In genomic region chr6:36519352-36519751, GRCh38 we compare ENCODE assay signal across 1 cellular context.
TF ChIP-seq lines count a peak whose summit lies in the region.

No MANE protein-coding gene starts in this region.

TF ChIP-seq in WTC11, 78 proteins besides CTCF, POLR2A, EP300 and RAD21 (continued from another document):
- TF ChIP-seq, protein P1, sequence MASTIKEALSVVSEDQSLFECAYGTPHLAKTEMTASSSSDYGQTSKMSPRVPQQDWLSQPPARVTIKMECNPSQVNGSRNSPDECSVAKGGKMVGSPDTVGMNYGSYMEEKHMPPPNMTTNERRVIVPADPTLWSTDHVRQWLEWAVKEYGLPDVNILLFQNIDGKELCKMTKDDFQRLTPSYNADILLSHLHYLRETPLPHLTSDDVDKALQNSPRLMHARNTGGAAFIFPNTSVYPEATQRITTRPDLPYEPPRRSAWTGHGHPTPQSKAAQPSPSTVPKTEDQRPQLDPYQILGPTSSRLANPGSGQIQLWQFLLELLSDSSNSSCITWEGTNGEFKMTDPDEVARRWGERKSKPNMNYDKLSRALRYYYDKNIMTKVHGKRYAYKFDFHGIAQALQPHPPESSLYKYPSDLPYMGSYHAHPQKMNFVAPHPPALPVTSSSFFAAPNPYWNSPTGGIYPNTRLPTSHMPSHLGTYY (CRISPR knock-in tag; IDR thresholded peaks at IDR 0.05) = no peak
- TF ChIP-seq ATF3 (CRISPR knock-in tag; conservative IDR thresholded peaks at IDR 0.05) = no peak
- TF ChIP-seq, protein P2, sequence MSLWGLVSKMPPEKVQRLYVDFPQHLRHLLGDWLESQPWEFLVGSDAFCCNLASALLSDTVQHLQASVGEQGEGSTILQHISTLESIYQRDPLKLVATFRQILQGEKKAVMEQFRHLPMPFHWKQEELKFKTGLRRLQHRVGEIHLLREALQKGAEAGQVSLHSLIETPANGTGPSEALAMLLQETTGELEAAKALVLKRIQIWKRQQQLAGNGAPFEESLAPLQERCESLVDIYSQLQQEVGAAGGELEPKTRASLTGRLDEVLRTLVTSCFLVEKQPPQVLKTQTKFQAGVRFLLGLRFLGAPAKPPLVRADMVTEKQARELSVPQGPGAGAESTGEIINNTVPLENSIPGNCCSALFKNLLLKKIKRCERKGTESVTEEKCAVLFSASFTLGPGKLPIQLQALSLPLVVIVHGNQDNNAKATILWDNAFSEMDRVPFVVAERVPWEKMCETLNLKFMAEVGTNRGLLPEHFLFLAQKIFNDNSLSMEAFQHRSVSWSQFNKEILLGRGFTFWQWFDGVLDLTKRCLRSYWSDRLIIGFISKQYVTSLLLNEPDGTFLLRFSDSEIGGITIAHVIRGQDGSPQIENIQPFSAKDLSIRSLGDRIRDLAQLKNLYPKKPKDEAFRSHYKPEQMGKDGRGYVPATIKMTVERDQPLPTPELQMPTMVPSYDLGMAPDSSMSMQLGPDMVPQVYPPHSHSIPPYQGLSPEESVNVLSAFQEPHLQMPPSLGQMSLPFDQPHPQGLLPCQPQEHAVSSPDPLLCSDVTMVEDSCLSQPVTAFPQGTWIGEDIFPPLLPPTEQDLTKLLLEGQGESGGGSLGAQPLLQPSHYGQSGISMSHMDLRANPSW (CRISPR knock-in tag; conservative IDR thresholded peaks at IDR 0.05; ENCODE audit: low read depth) = no peak
- TF ChIP-seq ZNF512 (CRISPR knock-in tag; IDR thresholded peaks at IDR 0.05; ENCODE audit: borderline replicate concordance) = no peak
- no peak for TF ChIP-seq FOXP1 (CRISPR knock-in tag; IDR thresholded peaks at IDR 0.05; ENCODE audit: borderline replicate concordance)
- TF ChIP-seq, protein P3, sequence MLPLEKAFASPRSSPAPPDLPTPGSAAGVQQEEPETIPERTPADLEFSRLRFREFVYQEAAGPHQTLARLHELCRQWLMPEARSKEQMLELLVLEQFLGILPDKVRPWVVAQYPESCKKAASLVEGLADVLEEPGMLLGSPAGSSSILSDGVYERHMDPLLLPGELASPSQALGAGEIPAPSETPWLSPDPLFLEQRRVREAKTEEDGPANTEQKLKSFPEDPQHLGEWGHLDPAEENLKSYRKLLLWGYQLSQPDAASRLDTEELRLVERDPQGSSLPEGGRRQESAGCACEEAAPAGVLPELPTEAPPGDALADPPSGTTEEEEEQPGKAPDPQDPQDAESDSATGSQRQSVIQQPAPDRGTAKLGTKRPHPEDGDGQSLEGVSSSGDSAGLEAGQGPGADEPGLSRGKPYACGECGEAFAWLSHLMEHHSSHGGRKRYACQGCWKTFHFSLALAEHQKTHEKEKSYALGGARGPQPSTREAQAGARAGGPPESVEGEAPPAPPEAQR (CRISPR knock-in tag; IDR thresholded peaks at IDR 0.05) = no peak
